In genomic region chr5:170184007-170184687, GRCh38 we compare ENCODE assay signal across 8 cellular contexts. TPM values are rescaled to one million over a fixed set of nuclear protein-coding genes. Genes with fewer than 3 reads are reported as not detected.
DNase-seq lines count a peak whose midpoint lies in the region; ATAC-seq and TF ChIP-seq lines count a peak whose summit lies in the region.

No MANE protein-coding gene starts in this region.

- H3K4me2 ChIP-seq in OCI-LY1 (ENCODE audit: low read length) (no peak overlapping the region), parathyroid adenoma (ENCODE audit: low read length) (no peak overlapping the region)

- H3K4me3 Mint-ChIP-seq in glutamatergic neuron (ENCODE audit: unreplicated experiment): no peak overlapping the region

- H3K27ac ChIP-seq in OCI-LY1 (ENCODE audit: low read depth, low read length, poor library complexity, severe bottlenecking) (no peak overlapping the region), parathyroid adenoma (no peak overlapping the region)

- H2AFZ ChIP-seq in OCI-LY1 (ENCODE audit: low read length): no peak overlapping the region
- no peak overlapping the region for H2AFZ ChIP-seq in parathyroid adenoma

- H3K79me2 ChIP-seq in OCI-LY1 (ENCODE audit: insufficient read depth, low read length) (no peaks in the 10 kb centered on the region), parathyroid adenoma (no peaks in the 10 kb centered on the region)

- no peaks in the 10 kb centered on the region for H3K9me2 ChIP-seq in OCI-LY1 (ENCODE audit: low read depth, low read length)

- H3K36me3 Mint-ChIP-seq in glutamatergic neuron (ENCODE audit: unreplicated experiment): peaks cover under 1% of the 10 kb centered on the region

- no peak overlapping the region for H3K4me3 ChIP-seq in OCI-LY1 (ENCODE audit: low read depth, low read length, poor library complexity, severe bottlenecking)
- H3K4me3 ChIP-seq in parathyroid adenoma (ENCODE audit: low read depth, low read length): no peak overlapping the region

- H3K9me3 ChIP-seq in OCI-LY1 (ENCODE audit: low read length): no peaks in the 10 kb centered on the region
- no peaks in the 10 kb centered on the region for H3K9me3 ChIP-seq in parathyroid adenoma (ENCODE audit: control insufficient read depth, low read length)

- H3K4me1 Mint-ChIP-seq in glutamatergic neuron (ENCODE audit: low read depth, unreplicated experiment): peaks cover 11% of the 10 kb centered on the region

- H3K27ac Mint-ChIP-seq in glutamatergic neuron (ENCODE audit: unreplicated experiment): no peak overlapping the region

- ATAC-seq in GM18511 (IDR thresholded peaks at IDR 0.05; ENCODE audit: unreplicated experiment) (peak; percentile 88), HG03175 (IDR thresholded peaks at IDR 0.05; ENCODE audit: unreplicated experiment) (peak; percentile 82)

- H3K27me3 Mint-ChIP-seq in glutamatergic neuron (ENCODE audit: unreplicated experiment): peaks cover 7% of the 10 kb centered on the region

- no peaks in the 10 kb centered on the region for H4K20me1 ChIP-seq in OCI-LY1 (ENCODE audit: insufficient read depth, low read length)

- H3K9ac ChIP-seq in OCI-LY1 (ENCODE audit: low read length) (no peak overlapping the region), parathyroid adenoma (no peak overlapping the region)

- H3K27me3 ChIP-seq in OCI-LY1 (ENCODE audit: insufficient read depth, low read length) (no peaks in the 10 kb centered on the region), parathyroid adenoma (ENCODE audit: control insufficient read depth, insufficient read depth, low read length) (no peaks in the 10 kb centered on the region)

- H3K9me3 Mint-ChIP-seq in glutamatergic neuron (ENCODE audit: unreplicated experiment): no peaks in the 10 kb centered on the region

- H3K36me3 ChIP-seq in OCI-LY1 (ENCODE audit: insufficient read depth, low read length) (no peaks in the 10 kb centered on the region), parathyroid adenoma (ENCODE audit: control insufficient read depth, insufficient read depth, low read length) (no peaks in the 10 kb centered on the region)

- TF ChIP-seq CTCF in OCI-LY1 (IDR thresholded peaks at IDR 0.05; ENCODE audit: low read length): peak; percentile 92
- peak; percentile 87 for TF ChIP-seq CTCF in glutamatergic neuron (IDR thresholded peaks at IDR 0.05; ENCODE audit: partially characterized antibody, unreplicated experiment)
- TF ChIP-seq CTCF in parathyroid adenoma (IDR thresholded peaks at IDR 0.05): peak; percentile 73

- H3K4me1 ChIP-seq in OCI-LY1 (ENCODE audit: insufficient read depth, low read length, severe bottlenecking): no peaks in the 10 kb centered on the region
- H3K4me1 ChIP-seq in parathyroid adenoma: no peaks in the 10 kb centered on the region

- DNase-seq in Ammon's horn (ENCODE audit: low spot score) (peak; percentile 60), glutamatergic neuron (peak; percentile 83), middle frontal gyrus (ENCODE audit: extremely low spot score, low spot score) (no peak)
- DNase-seq in activated T-helper 9 cell treated with anti-CD3 and anti-CD28 coated beads, Interleukin-2, amount 50 U/mL, for 16 hours (ENCODE audit: low read depth): peak; percentile 4

- no peaks in the 10 kb centered on the region for H3F3A ChIP-seq in OCI-LY1 (ENCODE audit: insufficient read depth, low read length)

RNA-seq across cellular contexts. Expression of gene C5orf58, which starts 48.6 kb away (rescaled TPM):
- total RNA-seq in glutamatergic neuron (ENCODE audit: unreplicated experiment): not detected
